Comparison of ENCODE assay signal across 8 cellular contexts in genomic region chr21:34808569-34809204, GRCh38.
DNase-seq lines count a peak whose midpoint lies in the region; ATAC-seq, FAIRE-seq and TF ChIP-seq lines count a peak whose summit lies in the region.

No MANE protein-coding gene starts in this region.

- ATAC-seq in gastrocnemius medialis: peak; percentile 58 to 81
- ATAC-seq in HG02642 (IDR thresholded peaks at IDR 0.05; ENCODE audit: poor library complexity, unreplicated experiment): no peak
- no peak for ATAC-seq in aorta (ENCODE audit: low FRiP score)
- ATAC-seq in GM18519 (IDR thresholded peaks at IDR 0.05; ENCODE audit: low FRiP score, unreplicated experiment): no peak

- H3K36me3 ChIP-seq in gastrocnemius medialis: no peaks in the 10 kb centered on the region
- no peaks in the 10 kb centered on the region for H3K36me3 ChIP-seq in H7 (replicated peaks; ENCODE audit: control insufficient read depth, insufficient read depth, low read length)
- no peaks in the 10 kb centered on the region for H3K36me3 ChIP-seq in aorta (ENCODE audit: control insufficient read depth in 1 of 2, insufficient read depth in 2 of 2, low read length in 1 of 2)

- H3K4me1 ChIP-seq in gastrocnemius medialis (peaks cover 8 to 31% of the 10 kb centered on the region in 2 donors), aorta (ENCODE audit: control insufficient read depth in 1 of 2, insufficient read depth in 2 of 2, low read length in 2 of 2) (no peaks in the 10 kb centered on the region)

- WGBS in aorta, 2 donors: 53 to 54% methylated on average over 7 of the region's 7 CpGs

- H3K27ac ChIP-seq in gastrocnemius medialis: peak overlapping the region; percentile 44 to 81 (median 74)
- no peak overlapping the region for H3K27ac ChIP-seq in aorta (ENCODE audit: low read depth in 1 of 2, low read length in 2 of 2)

- TF ChIP-seq POLR2A in gastrocnemius medialis (IDR thresholded peaks at IDR 0.05): no peak

- peak; percentile 83 for DNase-seq in ELR (ENCODE audit: low read depth)
- peak; percentile 73 for DNase-seq in RCC 7860 (ENCODE audit: low spot score)
- DNase-seq in dermis blood vessel endothelial cell: peak; percentile 21
- peak in 1 of 2 donors; percentile 64 for DNase-seq in gastrocnemius medialis
- DNase-seq in H7: no peak
- no peak for DNase-seq in aorta

- H3K9me3 ChIP-seq in gastrocnemius medialis: no peaks in the 10 kb centered on the region
- no peaks in the 10 kb centered on the region for H3K9me3 ChIP-seq in aorta (ENCODE audit: control insufficient read depth, low read length)

- intact Hi-C loops in gastrocnemius medialis (cut with DNase I; ENCODE audit: low total_unique reads) (no loop called here), aorta (cut with DNase I) (loop anchor here in 1 of 2 donors (5.0 kb wide), 1 partner anchor 79 kb away; no protein-coding TSS in a partner anchor)

- H3K27me3 ChIP-seq in gastrocnemius medialis (no peaks in the 10 kb centered on the region), H7 (ENCODE audit: control insufficient read depth, insufficient read depth, low read length) (no peaks in the 10 kb centered on the region), aorta (ENCODE audit: control insufficient read depth in 1 of 2, insufficient read depth in 2 of 2, low read length in 1 of 2) (no peaks in the 10 kb centered on the region)

- FAIRE-seq in RCC 7860 (lab: Jason Lieb, UNC): no peak

- in situ Hi-C loops in gastrocnemius medialis (cut with MboI; ENCODE audit: low sequenced_read_pairs in 4 of 4): loop anchor here in 1 of 4 donors (10.0 kb wide), 1 partner anchor 66 kb away; no protein-coding TSS in a partner anchor

- H3K4me3 ChIP-seq in gastrocnemius medialis (no peak overlapping the region), H7 (ENCODE audit: insufficient read depth, low read depth, low read length) (no peak overlapping the region), aorta (ENCODE audit: low read length in 2 of 2) (no peak overlapping the region)

- TF ChIP-seq CTCF in gastrocnemius medialis (IDR thresholded peaks at IDR 0.05 in 4 of 5, conservative IDR thresholded peaks at IDR 0.05 in 1 of 5): no peak

Comparison
In these comparisons a context has a peak if more than half of its experiments do, and no peak if none do; other contexts are left out.
1. DNase-seq: peak in ELR (single experiment), RCC 7860 (single experiment) and dermis blood vessel endothelial cell (single experiment); none in H7 (single experiment) and aorta (0 of 2).
2. ATAC-seq: peak in gastrocnemius medialis (2 of 2); none in HG02642 (single experiment), aorta (single experiment) and GM18519 (single experiment).
3. H3K27ac ChIP-seq: peak in gastrocnemius medialis (4 of 4); none in aorta (0 of 2).